12 cellular contexts compared by ENCODE assay signal in the genomic region with DNA sequence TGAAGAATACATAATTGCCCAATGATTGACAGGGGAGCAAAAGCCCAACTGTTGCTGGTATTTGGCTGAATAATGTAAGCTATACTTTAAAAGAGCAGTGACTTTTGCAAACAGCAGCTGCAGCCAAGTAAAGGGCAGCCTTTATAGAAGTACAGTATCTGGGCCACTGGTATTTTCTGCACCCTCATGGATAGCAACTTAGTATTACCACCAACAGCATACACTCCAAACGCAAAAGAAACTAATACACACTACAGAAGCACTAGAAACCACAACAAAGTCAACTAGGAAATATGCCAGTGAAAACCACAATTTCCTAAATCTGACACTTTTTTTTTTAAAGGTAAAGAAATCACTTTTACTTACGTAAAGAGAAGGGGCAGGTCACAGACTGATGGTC.
A peak's percentile ranks its signal among the peaks of the same experiment; 100 is the strongest.
DNase-seq lines count a peak whose midpoint lies in the region; ATAC-seq and TF ChIP-seq lines count a peak whose summit lies in the region.
"Had no signal": no experiment of that assay in that cellular context is flagged by ENCODE, and none has a peak within 500 bp of the region (broad histone marks: within the 10 kb centered on the region; RNA-seq: fewer than 3 reads in every experiment).

No MANE protein-coding gene starts in this region.

- H3K9me2 ChIP-seq in Loucy (replicated peaks; ENCODE audit: low read depth, low read length): no peaks in the 10 kb centered on the region

- no peaks in the 10 kb centered on the region for H3K9me3 Mint-ChIP-seq in effector memory CD8-positive, alpha-beta T cell
- H3K9me3 Mint-ChIP-seq: type B pancreatic cell had no signal

- H3K36me3 ChIP-seq in BLaER1 treated with 17β-estradiol and CSF1 and Interleukin-3, amounts not matched to agents 10 nM and 100 nM: no peaks in the 10 kb centered on the region
- H3K36me3 ChIP-seq in Loucy (ENCODE audit: insufficient read depth, low read length): no peaks in the 10 kb centered on the region

- H3K4me3 Mint-ChIP-seq in effector memory CD8-positive, alpha-beta T cell: peak overlapping the region; percentile 14 to 22
- H3K4me3 Mint-ChIP-seq: type B pancreatic cell had no signal

- peaks cover 3% of the 10 kb centered on the region; the same call in 1 of the 2 replicates for H3F3A ChIP-seq in Loucy (ENCODE audit: low read depth)

- no peaks in the 10 kb centered on the region for H3K36me3 Mint-ChIP-seq in effector memory CD8-positive, alpha-beta T cell (ENCODE audit: insufficient read depth)
- H3K36me3 Mint-ChIP-seq: type B pancreatic cell had no signal

- no peaks in the 10 kb centered on the region for H3K79me2 ChIP-seq in Loucy (ENCODE audit: insufficient read depth, low read length)

- no peaks in the 10 kb centered on the region for H3K27me3 ChIP-seq in BLaER1 treated with 17β-estradiol and CSF1 and Interleukin-3, amounts not matched to agents 10 nM and 100 nM
- no peaks in the 10 kb centered on the region for H3K27me3 ChIP-seq in Loucy (ENCODE audit: insufficient read depth, low read length, poor library complexity, severe bottlenecking)

- no peak for DNase-seq in effector memory CD8-positive, alpha-beta T cell
- DNase-seq in AG20443 (ENCODE audit: low spot score) (no peak), 8988T (no peak)
- DNase-seq: effector CD4-positive, alpha-beta T cell; NCI-H1436; SIG-M5 had no signal

- H3K27ac ChIP-seq in BLaER1 treated with 17β-estradiol and CSF1 and Interleukin-3, amounts not matched to agents 10 nM and 100 nM: no peak overlapping the region

- TF ChIP-seq CTCF in Loucy (conservative IDR thresholded peaks at IDR 0.05; ENCODE audit: low read length): no peak

- peaks cover 7 to 18% (median 10%) of the 10 kb centered on the region in 10 experiments; a peak in 19 of 20 replicates for H3K4me1 ChIP-seq in BLaER1 treated with 17β-estradiol and CSF1 and Interleukin-3, amounts not matched to agents 10 nM and 100 nM
- H3K4me1 ChIP-seq in Loucy (ENCODE audit: insufficient read depth, low read length, poor library complexity, severe bottlenecking): peaks cover 11% of the 10 kb centered on the region

- H3K4me3 ChIP-seq in BLaER1 treated with 17β-estradiol and CSF1 and Interleukin-3, amounts not matched to agents 10 nM and 100 nM: no peak overlapping the region
- no peak overlapping the region for H3K4me3 ChIP-seq in Loucy (ENCODE audit: low read length, poor library complexity, severe bottlenecking)

- peaks cover 14 to 17% of the 10 kb centered on the region in 2 donors for H3K4me1 Mint-ChIP-seq in effector memory CD8-positive, alpha-beta T cell (ENCODE audit: low read depth in 2 of 2)

- no peaks in the 10 kb centered on the region for H3K9me3 ChIP-seq in BLaER1 treated with 17β-estradiol and CSF1 and Interleukin-3, amounts not matched to agents 10 nM and 100 nM (replicated peaks in 1 of 11)
- no peaks in the 10 kb centered on the region for H3K9me3 ChIP-seq in Loucy (ENCODE audit: insufficient read depth, low read depth, low read length)

- no peaks in the 10 kb centered on the region for H4K20me1 ChIP-seq in BLaER1 treated with 17β-estradiol and CSF1 and Interleukin-3, amounts not matched to agents 10 nM and 100 nM
- H4K20me1 ChIP-seq in Loucy (ENCODE audit: insufficient read depth, low read length, poor library complexity, severe bottlenecking): peaks cover 9% of the 10 kb centered on the region

- peak; percentile 54 for ATAC-seq in GM19438 (IDR thresholded peaks at IDR 0.05; ENCODE audit: low read depth, unreplicated experiment)
- ATAC-seq in effector memory CD8-positive, alpha-beta T cell (replicated peaks): peak; percentile 93
- ATAC-seq in HG02678 (IDR thresholded peaks at IDR 0.05; ENCODE audit: unreplicated experiment): no peak
- no peak for ATAC-seq in GM19328 (IDR thresholded peaks at IDR 0.05; ENCODE audit: unreplicated experiment)

- H2AFZ ChIP-seq in Loucy (ENCODE audit: low read length): no peak overlapping the region

- H3K4me2 ChIP-seq in BLaER1 treated with 17β-estradiol and CSF1 and Interleukin-3, amounts not matched to agents 10 nM and 100 nM: peak overlapping the region; percentile 28 to 61 (median 44); a peak in 19 of 22 replicates
- peak overlapping the region; percentile 28 for H3K4me2 ChIP-seq in Loucy (ENCODE audit: low read depth, low read length, poor library complexity, severe bottlenecking)

- no peak overlapping the region for H3K27ac Mint-ChIP-seq in effector memory CD8-positive, alpha-beta T cell

- no peak overlapping the region for H3K9ac ChIP-seq in BLaER1 treated with 17β-estradiol and CSF1 and Interleukin-3, amounts not matched to agents 10 nM and 100 nM
- no peak overlapping the region for H3K9ac ChIP-seq in Loucy (ENCODE audit: low read depth, low read length, poor library complexity, severe bottlenecking)

- H3K27me3 Mint-ChIP-seq in effector memory CD8-positive, alpha-beta T cell: peaks cover 0 to 5% of the 10 kb centered on the region in 2 donors
- H3K27me3 Mint-ChIP-seq: type B pancreatic cell had no signal

Comparison
In these comparisons a context has a peak if more than half of its experiments do, and no peak if none do; other contexts are left out.
1. ATAC-seq: peak in GM19438 (single experiment) and effector memory CD8-positive, alpha-beta T cell (single experiment); none in HG02678 (single experiment) and GM19328 (single experiment).